ENCODE assay signal across 8 cellular contexts in genomic region chr12:98504368-98504617, GRCh38. TPM values are rescaled to one million over a fixed set of nuclear protein-coding genes. Genes with fewer than 3 reads are reported as not detected.
A peak's percentile ranks its signal among the peaks of the same experiment; 100 is the strongest.
DNase-seq lines count a peak whose midpoint lies in the region; ATAC-seq and TF ChIP-seq lines count a peak whose summit lies in the region.

No MANE protein-coding gene starts in this region.

- in situ Hi-C loops in HAP-1 (cut with MboI; ENCODE audit: low sequenced_read_pairs), result no loop called here

- no peak for TF ChIP-seq CTCF in DOHH2 (IDR thresholded peaks at IDR 0.05; ENCODE audit: low read depth, low read length, poor library complexity, severe bottlenecking)
- no peak for TF ChIP-seq CTCF in glutamatergic neuron (IDR thresholded peaks at IDR 0.05; ENCODE audit: partially characterized antibody, unreplicated experiment)

- peaks cover 25% of the 10 kb centered on the region for H3K9me3 Mint-ChIP-seq in glutamatergic neuron (ENCODE audit: unreplicated experiment)

- peaks cover 24% of the 10 kb centered on the region for H3K27me3 Mint-ChIP-seq in glutamatergic neuron (ENCODE audit: unreplicated experiment)

- H3K9ac ChIP-seq in stomach smooth muscle (ENCODE audit: low read length in 2 of 2), result peak overlapping the region; percentile 71 to 98

- peaks cover 3% of the 10 kb centered on the region for H3K36me3 ChIP-seq in DOHH2 (ENCODE audit: control insufficient read depth, low read length)
- no peaks in the 10 kb centered on the region for H3K36me3 ChIP-seq in HAP-1 (replicated peaks)
- H3K36me3 ChIP-seq in stomach smooth muscle (ENCODE audit: control insufficient read depth in 2 of 2, insufficient read depth in 2 of 2, low read length in 2 of 2), result no peaks in the 10 kb centered on the region

- peak overlapping the region; percentile 89 for H3K27ac ChIP-seq in DOHH2 (ENCODE audit: low read depth, low read length)
- H3K27ac ChIP-seq in stomach smooth muscle (ENCODE audit: low read length), result peak overlapping the region; percentile 96

- H3K27me3 ChIP-seq in DOHH2 (ENCODE audit: control insufficient read depth, low read length) (no peaks in the 10 kb centered on the region), HAP-1 (ENCODE audit: low read depth) (no peaks in the 10 kb centered on the region), stomach smooth muscle (ENCODE audit: control insufficient read depth in 1 of 2, insufficient read depth in 2 of 2, low read length in 2 of 2) (no peaks in the 10 kb centered on the region)

- H3K4me3 ChIP-seq in DOHH2 (ENCODE audit: low read length) (peak overlapping the region; percentile 96), HAP-1 (peak overlapping the region; percentile 55), stomach smooth muscle (ENCODE audit: low read length in 2 of 2) (peak overlapping the region; percentile 78 to 94)

- peak overlapping the region; percentile 91 for H3K4me3 Mint-ChIP-seq in glutamatergic neuron (ENCODE audit: unreplicated experiment)

- DNase-seq in HAP-1 (ENCODE audit: low spot score in 2 of 2), result no peak
- DNase-seq in glutamatergic neuron, result no peak
- DNase-seq in 8988T, result no peak
- DNase-seq in activated CD8-positive, alpha-beta memory T cell treated with anti-CD3 and anti-CD28 coated beads, Interleukin-2, amount 50 U/mL, for 48 hours, result no peak

- H3K4me1 ChIP-seq in DOHH2 (ENCODE audit: control insufficient read depth, low read length) (peaks cover 9% of the 10 kb centered on the region), HAP-1 (peaks cover 7% of the 10 kb centered on the region), stomach smooth muscle (ENCODE audit: control insufficient read depth, insufficient read depth, low read length) (peaks cover 2% of the 10 kb centered on the region)

- no peaks in the 10 kb centered on the region for H3K9me3 ChIP-seq in DOHH2 (ENCODE audit: control insufficient read depth, insufficient read depth, low read length)
- H3K9me3 ChIP-seq in HAP-1, result no peaks in the 10 kb centered on the region
- no peaks in the 10 kb centered on the region for H3K9me3 ChIP-seq in stomach smooth muscle (ENCODE audit: control insufficient read depth in 2 of 2, low read length in 2 of 2)

- H3K4me2 ChIP-seq in DOHH2 (ENCODE audit: low read length), result peak overlapping the region; percentile 78

- H4K20me1 ChIP-seq in DOHH2 (ENCODE audit: control insufficient read depth, insufficient read depth, low read depth, low read length), result no peaks in the 10 kb centered on the region

- H3K9me2 ChIP-seq in DOHH2 (replicated peaks; ENCODE audit: control insufficient read depth, low read length), result no peaks in the 10 kb centered on the region

- H3F3A ChIP-seq in DOHH2 (ENCODE audit: control insufficient read depth, insufficient read depth), result peaks cover 6% of the 10 kb centered on the region; the same call in 1 of the 2 replicates

- H3K4me1 Mint-ChIP-seq in glutamatergic neuron (ENCODE audit: low read depth, unreplicated experiment), result peaks cover 2% of the 10 kb centered on the region

- peak overlapping the region; percentile 98 for H3K27ac Mint-ChIP-seq in glutamatergic neuron (ENCODE audit: unreplicated experiment)

- H3K36me3 Mint-ChIP-seq in glutamatergic neuron (ENCODE audit: unreplicated experiment), result peaks cover 12% of the 10 kb centered on the region

- no peaks in the 10 kb centered on the region for H3K79me2 ChIP-seq in DOHH2 (ENCODE audit: control insufficient read depth, low read length)

- ATAC-seq in SK-N-SH treated with all-trans-retinoic acid at 6 μM for 48 hours (peak; percentile 3), GM18519 (IDR thresholded peaks at IDR 0.05; ENCODE audit: low FRiP score, unreplicated experiment) (no peak)

TF ChIP-seq in SK-N-SH treated with all-trans-retinoic acid at 6 μM for 48 hours, 23 proteins besides CTCF, POLR2A, EP300 and RAD21:
- TF ChIP-seq TOX (CRISPR knock-in tag; IDR thresholded peaks at IDR 0.05; ENCODE audit: borderline replicate concordance), result no peak
- TF ChIP-seq CSRNP3 (CRISPR knock-in tag; IDR thresholded peaks at IDR 0.05), result no peak
- no peak for TF ChIP-seq ZC3H10 (CRISPR knock-in tag; IDR thresholded peaks at IDR 0.05)
- no peak for TF ChIP-seq RARB (CRISPR knock-in tag; IDR thresholded peaks at IDR 0.05)
- TF ChIP-seq, protein P1, sequence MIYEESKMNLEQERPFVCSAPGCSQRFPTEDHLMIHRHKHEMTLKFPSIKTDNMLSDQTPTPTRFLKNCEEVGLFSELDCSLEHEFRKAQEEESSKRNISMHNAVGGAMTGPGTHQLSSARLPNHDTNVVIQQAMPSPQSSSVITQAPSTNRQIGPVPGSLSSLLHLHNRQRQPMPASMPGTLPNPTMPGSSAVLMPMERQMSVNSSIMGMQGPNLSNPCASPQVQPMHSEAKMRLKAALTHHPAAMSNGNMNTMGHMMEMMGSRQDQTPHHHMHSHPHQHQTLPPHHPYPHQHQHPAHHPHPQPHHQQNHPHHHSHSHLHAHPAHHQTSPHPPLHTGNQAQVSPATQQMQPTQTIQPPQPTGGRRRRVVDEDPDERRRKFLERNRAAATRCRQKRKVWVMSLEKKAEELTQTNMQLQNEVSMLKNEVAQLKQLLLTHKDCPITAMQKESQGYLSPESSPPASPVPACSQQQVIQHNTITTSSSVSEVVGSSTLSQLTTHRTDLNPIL (CRISPR knock-in tag; IDR thresholded peaks at IDR 0.05; ENCODE audit: low read depth), result no peak
- TF ChIP-seq ZFP30 (CRISPR knock-in tag; IDR thresholded peaks at IDR 0.05), result no peak
- TF ChIP-seq, protein P2, sequence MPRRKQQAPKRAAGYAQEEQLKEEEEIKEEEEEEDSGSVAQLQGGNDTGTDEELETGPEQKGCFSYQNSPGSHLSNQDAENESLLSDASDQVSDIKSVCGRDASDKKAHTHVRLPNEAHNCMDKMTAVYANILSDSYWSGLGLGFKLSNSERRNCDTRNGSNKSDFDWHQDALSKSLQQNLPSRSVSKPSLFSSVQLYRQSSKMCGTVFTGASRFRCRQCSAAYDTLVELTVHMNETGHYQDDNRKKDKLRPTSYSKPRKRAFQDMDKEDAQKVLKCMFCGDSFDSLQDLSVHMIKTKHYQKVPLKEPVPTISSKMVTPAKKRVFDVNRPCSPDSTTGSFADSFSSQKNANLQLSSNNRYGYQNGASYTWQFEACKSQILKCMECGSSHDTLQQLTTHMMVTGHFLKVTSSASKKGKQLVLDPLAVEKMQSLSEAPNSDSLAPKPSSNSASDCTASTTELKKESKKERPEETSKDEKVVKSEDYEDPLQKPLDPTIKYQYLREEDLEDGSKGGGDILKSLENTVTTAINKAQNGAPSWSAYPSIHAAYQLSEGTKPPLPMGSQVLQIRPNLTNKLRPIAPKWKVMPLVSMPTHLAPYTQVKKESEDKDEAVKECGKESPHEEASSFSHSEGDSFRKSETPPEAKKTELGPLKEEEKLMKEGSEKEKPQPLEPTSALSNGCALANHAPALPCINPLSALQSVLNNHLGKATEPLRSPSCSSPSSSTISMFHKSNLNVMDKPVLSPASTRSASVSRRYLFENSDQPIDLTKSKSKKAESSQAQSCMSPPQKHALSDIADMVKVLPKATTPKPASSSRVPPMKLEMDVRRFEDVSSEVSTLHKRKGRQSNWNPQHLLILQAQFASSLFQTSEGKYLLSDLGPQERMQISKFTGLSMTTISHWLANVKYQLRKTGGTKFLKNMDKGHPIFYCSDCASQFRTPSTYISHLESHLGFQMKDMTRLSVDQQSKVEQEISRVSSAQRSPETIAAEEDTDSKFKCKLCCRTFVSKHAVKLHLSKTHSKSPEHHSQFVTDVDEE (CRISPR knock-in tag; IDR thresholded peaks at IDR 0.05), result no peak

RNA-seq across cellular contexts. Expression of gene TMPO, which starts 11.1 kb away (rescaled TPM):
- 80.2 TPM for total RNA-seq in glutamatergic neuron (ENCODE audit: unreplicated experiment)
